In the genomic region with DNA sequence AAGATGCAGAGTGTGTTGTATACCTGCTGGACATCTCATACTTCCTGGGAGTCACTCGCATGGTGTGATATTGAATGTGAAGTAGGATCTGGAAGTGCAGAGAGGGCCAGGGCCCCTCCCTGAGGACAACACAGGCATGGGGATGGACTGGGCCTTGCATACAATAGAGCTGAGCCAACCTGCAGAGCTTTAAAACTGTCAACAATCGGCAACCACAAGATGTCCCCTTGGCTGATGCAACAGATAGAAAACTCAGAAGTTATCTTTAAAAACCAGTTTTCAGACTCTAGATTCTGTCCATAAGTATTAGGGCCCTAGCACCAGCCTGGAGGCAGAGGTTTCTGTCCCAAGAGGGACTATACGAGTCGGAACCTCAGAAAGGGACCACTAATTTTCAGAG, we compare ENCODE assay signal across 21 cellular contexts. TPM values are rescaled to one million over a fixed set of nuclear protein-coding genes. Genes with fewer than 3 reads are reported as not detected.
"Had no signal": no experiment of that assay in that cellular context is flagged by ENCODE, and none has a peak within 500 bp of the region (broad histone marks: within the 10 kb centered on the region; RNA-seq: fewer than 3 reads in every experiment).

No MANE protein-coding gene starts in this region.

- H3K4me3 ChIP-seq: left lung, lung, spleen, thoracic aorta, upper lobe of left lung had no signal

- ATAC-seq: activated T-cell treated with anti-CD3 and anti-CD28 coated beads, Interleukin-2, amount 50 U/mL, for 72 hours; left lung; naive thymus-derived CD8-positive, alpha-beta T cell had no signal

- H3K27ac ChIP-seq: epithelial cell of prostate, left lung, spleen, thoracic aorta, upper lobe of left lung had no signal

- H3K27me3 ChIP-seq: left lung, spleen, upper lobe of left lung had no signal

- DNase-seq: activated CD4-positive, alpha-beta memory T cell treated with anti-CD3 and anti-CD28 coated beads for 36 hours; activated CD4-positive, alpha-beta T cell treated with anti-CD3 and anti-CD28 coated beads for 48 hours; activated effector memory CD4-positive, alpha-beta T cell treated with Interleukin-2 at 50 U/mL for 16 hours; activated naive CD4-positive, alpha-beta T cell treated with anti-CD3 and anti-CD28 coated beads for 36 hours; activated naive CD8-positive, alpha-beta T cell treated with anti-CD3 and anti-CD28 coated beads, Interleukin-2, amount 10 ng/mL, durations not matched to agents 7 days and 5 days; activated T-cell treated with anti-CD3 and anti-CD28 coated beads, Interleukin-2, amount 50 U/mL, for 72 hours; amygdala; cerebellar nuclear complex; foreskin melanocyte; hippocampal formation; kidney glomerular epithelial cell; left lung; naive thymus-derived CD8-positive, alpha-beta T cell; retina; spleen; stimulated activated CD4-positive, alpha-beta T cell treated with anti-CD3 and anti-CD28 coated beads, Interleukin-4, amount 100 ng/mL, for 1 hour; stimulated activated naive CD4-positive, alpha-beta T cell treated with Interleukin-2 at 50 U/mL for 16 hours; upper lobe of left lung had no signal

- H3K4me1 ChIP-seq: left lung, spleen, upper lobe of left lung had no signal

- H3K9me3 ChIP-seq: left lung, thoracic aorta, upper lobe of left lung had no signal

- H3K36me3 ChIP-seq: left lung, spleen, thoracic aorta, upper lobe of left lung had no signal

RNA-seq across cellular contexts. Expression of gene EVA1A, which starts 19.7 kb away (rescaled TPM):
- total RNA-seq: activated CD4-positive, alpha-beta memory T cell treated with anti-CD3 and anti-CD28 coated beads for 36 hours; activated naive CD4-positive, alpha-beta T cell treated with anti-CD3 and anti-CD28 coated beads for 36 hours; activated naive CD8-positive, alpha-beta T cell treated with anti-CD3 and anti-CD28 coated beads, Interleukin-2, amount 10 ng/mL, durations not matched to agents 7 days and 5 days; naive thymus-derived CD8-positive, alpha-beta T cell had no signal
